In the genomic region with DNA sequence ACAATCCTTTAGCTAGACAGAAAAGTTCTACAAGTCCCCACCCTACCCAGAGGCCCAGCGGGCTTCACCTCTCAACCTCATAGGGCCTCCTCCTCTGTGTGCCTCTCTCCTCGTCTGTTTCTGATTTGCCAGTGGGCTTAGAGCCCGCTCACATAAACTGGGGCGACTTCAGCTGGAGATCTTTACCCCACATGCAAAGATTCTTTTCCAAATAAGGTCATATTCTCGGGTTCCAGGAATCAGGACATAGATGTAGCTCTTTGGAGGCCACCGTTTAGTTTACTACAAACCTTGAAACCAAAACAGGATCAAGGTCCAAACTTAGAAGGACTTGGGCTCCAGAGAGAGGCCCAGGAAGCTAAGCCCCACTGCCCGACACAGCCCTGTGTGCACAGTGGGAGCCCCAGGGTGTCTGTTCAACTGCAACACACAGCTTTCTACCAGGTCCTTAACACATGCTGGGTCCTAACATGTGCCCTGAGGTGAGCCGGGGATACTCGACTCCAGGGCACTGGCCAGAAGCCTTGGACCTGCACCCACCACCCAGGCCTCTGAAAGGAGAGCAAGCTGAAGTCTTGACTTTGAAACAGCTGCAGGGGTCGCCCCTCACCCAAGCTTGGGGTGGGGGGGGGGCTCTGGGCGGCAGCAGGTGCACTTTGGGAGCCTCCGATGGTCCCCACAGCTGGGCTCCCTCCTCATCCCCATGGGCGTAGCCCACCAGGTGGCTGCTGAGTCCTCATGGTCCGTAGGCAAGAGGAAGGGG, we compare ENCODE assay signal across 1 cellular context.
TF ChIP-seq lines count a peak whose summit lies in the region.

No MANE protein-coding gene starts in this region.

TF ChIP-seq in H1, 55 proteins besides CTCF, POLR2A, EP300 and RAD21:
- TF ChIP-seq GABPA (IDR thresholded peaks at IDR 0.05; ENCODE audit: borderline replicate concordance, insufficient read depth, low read length) = no peak
- TF ChIP-seq SP4 (IDR thresholded peaks at IDR 0.05; ENCODE audit: low read length) = no peak
- no peak for TF ChIP-seq YY1 (IDR thresholded peaks at IDR 0.05; ENCODE audit: low read depth, low read length)
- TF ChIP-seq EZH2 (IDR thresholded peaks at IDR 0.05; ENCODE audit: low read depth, low read length, severe bottlenecking) = no peak
- no peak for TF ChIP-seq NRF1 (IDR thresholded peaks at IDR 0.05; ENCODE audit: low read depth, low read length)
- TF ChIP-seq, protein P1, sequence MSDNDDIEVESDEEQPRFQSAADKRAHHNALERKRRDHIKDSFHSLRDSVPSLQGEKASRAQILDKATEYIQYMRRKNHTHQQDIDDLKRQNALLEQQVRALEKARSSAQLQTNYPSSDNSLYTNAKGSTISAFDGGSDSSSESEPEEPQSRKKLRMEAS (IDR thresholded peaks at IDR 0.05) = no peak
- no peak for TF ChIP-seq CEBPB (IDR thresholded peaks at IDR 0.05; ENCODE audit: low read depth, low read length)
- TF ChIP-seq POU5F1 (IDR thresholded peaks at IDR 0.05; ENCODE audit: low read depth, low read length) = no peak
- TF ChIP-seq POLR2AphosphoS5 (IDR thresholded peaks at IDR 0.05; ENCODE audit: low read depth, low read length) = no peak
- TF ChIP-seq SP1 (IDR thresholded peaks at IDR 0.05; ENCODE audit: low read depth, low read length) = no peak
- TF ChIP-seq BCL11A (IDR thresholded peaks at IDR 0.05; ENCODE audit: low read depth in 2 of 2, low read length in 2 of 2) = no peak
- TF ChIP-seq, protein P2, sequence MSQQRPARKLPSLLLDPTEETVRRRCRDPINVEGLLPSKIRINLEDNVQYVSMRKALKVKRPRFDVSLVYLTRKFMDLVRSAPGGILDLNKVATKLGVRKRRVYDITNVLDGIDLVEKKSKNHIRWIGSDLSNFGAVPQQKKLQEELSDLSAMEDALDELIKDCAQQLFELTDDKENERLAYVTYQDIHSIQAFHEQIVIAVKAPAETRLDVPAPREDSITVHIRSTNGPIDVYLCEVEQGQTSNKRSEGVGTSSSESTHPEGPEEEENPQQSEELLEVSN (IDR thresholded peaks at IDR 0.05) = no peak
- no peak for TF ChIP-seq TBP (IDR thresholded peaks at IDR 0.05; ENCODE audit: low read depth, low read length)
- TF ChIP-seq FOSL1 (IDR thresholded peaks at IDR 0.05; ENCODE audit: insufficient read depth, low read depth, low read length) = no peak
- no peak for TF ChIP-seq TAF7 (optimal IDR thresholded peaks at IDR 0.05; ENCODE audit: borderline replicate concordance, low read depth, low read length)
- no peak for TF ChIP-seq BRCA1 (IDR thresholded peaks at IDR 0.05; ENCODE audit: low read depth, low read length)
